ENCODE assay signal across 8 cellular contexts in genomic region chr3:45226206-45226915, GRCh38. TPM values are rescaled to one million over a fixed set of nuclear protein-coding genes. Genes with fewer than 3 reads are reported as not detected.
DNase-seq lines count a peak whose midpoint lies in the region; ATAC-seq and TF ChIP-seq lines count a peak whose summit lies in the region.

Gene TMEM158, minus strand, starts transcription at chr3:45226287. Its CDS starts 260 bp downstream, at chr3:45226027.

- TF ChIP-seq CTCF in OCI-LY7 (conservative IDR thresholded peaks at IDR 0.05; ENCODE audit: low read length): no peak
- TF ChIP-seq CTCF in fibroblast of lung (conservative IDR thresholded peaks at IDR 0.05 in 1 of 2, IDR thresholded peaks at IDR 0.05 in 1 of 2; ENCODE audit: low read depth in 1 of 2, low read length in 2 of 2): no peak

- peak within 1 kb of the TSS; percentile 71 to 89 (median 80) for H3K4me3 Mint-ChIP-seq in naive thymus-derived CD4-positive, alpha-beta T cell

- peaks cover 78 to 83% (median 80%) of the 10 kb centered on the region in 5 donors for H3K27me3 Mint-ChIP-seq in naive thymus-derived CD4-positive, alpha-beta T cell

- no peaks in the 10 kb centered on the region for H3K9me2 ChIP-seq in OCI-LY7 (ENCODE audit: insufficient read depth, low read length)

- H3K4me3 ChIP-seq in OCI-LY7 (ENCODE audit: low read depth, low read length, poor library complexity, severe bottlenecking): peak within 1 kb of the TSS; percentile 41
- peak within 1 kb of the TSS; percentile 58 to 91 (median 76) for H3K4me3 ChIP-seq in fibroblast of lung (replicated peaks in 1 of 4; ENCODE audit: control extremely low read depth in 1 of 4, insufficient read depth in 1 of 4, low read depth in 3 of 4, low read length in 4 of 4)
- peak within 1 kb of the TSS; percentile 34 for H3K4me3 ChIP-seq in naive thymus-derived CD4-positive, alpha-beta T cell (ENCODE audit: low read length)

- ATAC-seq in HG02973 (IDR thresholded peaks at IDR 0.05; ENCODE audit: unreplicated experiment): peak; percentile 58
- peak; percentile 90 for ATAC-seq in naive thymus-derived CD4-positive, alpha-beta T cell

- peaks cover 0 to 6% (median 0%) of the 10 kb centered on the region in 11 donors for H3K9me3 Mint-ChIP-seq in naive thymus-derived CD4-positive, alpha-beta T cell

- DNase-seq in NCI-H1694 treated with DMSO at 0.1 percent for 48 hours (lab: John Stamatoyannopoulos, UW): peak; percentile 3
- DNase-seq in NCI-H1694 (lab: John Stamatoyannopoulos, UW): no peak
- no peak for DNase-seq in OCI-LY7 (ENCODE audit: low spot score)
- peak; percentile 49 for DNase-seq in activated T-helper 1 cell treated with Interleukin-2 at 50 U/mL for 16 hours (ENCODE audit: low read depth)
- peak; percentile 66 to 79 for DNase-seq in fibroblast of lung (ENCODE audit: low read depth in 2 of 2)
- DNase-seq in naive thymus-derived CD4-positive, alpha-beta T cell: peak; percentile 12 to 85 (median 41)
- peak; percentile 60 to 61 for DNase-seq in stimulated activated CD8-positive, alpha-beta memory T cell treated with anti-CD3 and anti-CD28 coated beads, Interleukin-7, amount 100 ng/mL, for 48 hours (ENCODE audit: extremely low read depth in 1 of 2, low read depth in 1 of 2)

- intact Hi-C loops in OCI-LY7 (cut with micrococcal nuclease; ENCODE audit: unreplicated experiment): no loop called here
- intact Hi-C loops in naive thymus-derived CD4-positive, alpha-beta T cell (cut with micrococcal nuclease): loop anchor here (5.0 to 10.0 kb wide), 4 partner anchors 114 to 464 kb away; partner anchors contain the start of genes KIAA1143 (in 1 of the 2) and KIF15 (in 1 of the 2)

- no peak within 1 kb of the TSS for H2AFZ ChIP-seq in OCI-LY7 (ENCODE audit: low read length)
- peak within 1 kb of the TSS; percentile 88 for H2AFZ ChIP-seq in fibroblast of lung (ENCODE audit: low read length)

- H3K36me3 ChIP-seq in OCI-LY7 (ENCODE audit: insufficient read depth, low read length): no peaks in the 10 kb centered on the region
- H3K36me3 ChIP-seq in fibroblast of lung (ENCODE audit: control insufficient read depth, insufficient read depth, low read length): peaks cover 1% of the 10 kb centered on the region
- H3K36me3 ChIP-seq in naive thymus-derived CD4-positive, alpha-beta T cell (ENCODE audit: control insufficient read depth in 2 of 3, insufficient read depth in 3 of 3, low read length in 3 of 3): no peaks in the 10 kb centered on the region

- H3K36me3 Mint-ChIP-seq in naive thymus-derived CD4-positive, alpha-beta T cell: peaks cover 0 to 4% (median 0%) of the 10 kb centered on the region in 5 donors

- H3K27ac Mint-ChIP-seq in naive thymus-derived CD4-positive, alpha-beta T cell: peak within 1 kb of the TSS in 1 of 9 donors; percentile 38

- H3K9ac ChIP-seq in fibroblast of lung (ENCODE audit: insufficient read depth, low read length): peak within 1 kb of the TSS; percentile 84

- CTCF ChIA-PET in OCI-LY7 (lab: Charles Lee; ENCODE audit: unreplicated experiment): no interaction called here
- CTCF ChIA-PET in naive thymus-derived CD4-positive, alpha-beta T cell (lab: Charles Lee): interaction anchor here (0.6 kb wide), 1 partner anchor 607 kb away, joined by 3 read pairs; no protein-coding TSS in a partner anchor

- H3K4me2 ChIP-seq in OCI-LY7 (ENCODE audit: low read length) (peak within 1 kb of the TSS; percentile 34; the same call in 1 of the 2 replicates), fibroblast of lung (ENCODE audit: extremely low read depth, insufficient read depth, low read length) (peak within 1 kb of the TSS; percentile 75)

- POLR2A ChIA-PET in OCI-LY7 (lab: Charles Lee): interaction anchor here (0.5 kb wide), 1 partner anchor 52 kb away, joined by 3 read pairs; no protein-coding TSS in a partner anchor
- POLR2A ChIA-PET in naive thymus-derived CD4-positive, alpha-beta T cell (lab: Charles Lee): no interaction called here

- H3K9me3 ChIP-seq in OCI-LY7 (ENCODE audit: low read length) (no peaks in the 10 kb centered on the region), fibroblast of lung (ENCODE audit: control insufficient read depth, insufficient read depth, low read depth, low read length) (no peaks in the 10 kb centered on the region)
- H3K9me3 ChIP-seq in naive thymus-derived CD4-positive, alpha-beta T cell (ENCODE audit: control insufficient read depth in 2 of 3, low read length in 3 of 3): no peaks in the 10 kb centered on the region

- H3K27me3 ChIP-seq in fibroblast of lung (ENCODE audit: control insufficient read depth, insufficient read depth, low read length): no peaks in the 10 kb centered on the region
- H3K27me3 ChIP-seq in naive thymus-derived CD4-positive, alpha-beta T cell (ENCODE audit: control insufficient read depth in 2 of 2, insufficient read depth in 2 of 2, low read length in 2 of 2): peaks cover 8 to 14% of the 10 kb centered on the region in 2 donors

- H3K27ac ChIP-seq in OCI-LY7 (ENCODE audit: low read depth, low read length, poor library complexity, severe bottlenecking): no peak within 1 kb of the TSS
- peak within 1 kb of the TSS; percentile 89 for H3K27ac ChIP-seq in fibroblast of lung (ENCODE audit: insufficient read depth, low read length)
- H3K27ac ChIP-seq in naive thymus-derived CD4-positive, alpha-beta T cell (ENCODE audit: low read depth, low read length): no peak within 1 kb of the TSS

- H3K4me1 ChIP-seq in OCI-LY7 (ENCODE audit: insufficient read depth, low read length, poor library complexity, severe bottlenecking): no peaks in the 10 kb centered on the region
- H3K4me1 ChIP-seq in fibroblast of lung (ENCODE audit: control insufficient read depth, extremely low read depth, insufficient read depth, low read length): peaks cover 3% of the 10 kb centered on the region
- peaks cover 4 to 7% of the 10 kb centered on the region in 2 donors for H3K4me1 ChIP-seq in naive thymus-derived CD4-positive, alpha-beta T cell (ENCODE audit: control insufficient read depth in 2 of 2, insufficient read depth in 2 of 2, low read length in 2 of 2)

- H4K20me1 ChIP-seq in OCI-LY7 (ENCODE audit: insufficient read depth, low read length): no peaks in the 10 kb centered on the region
- no peaks in the 10 kb centered on the region for H4K20me1 ChIP-seq in fibroblast of lung (ENCODE audit: control insufficient read depth, extremely low read depth, insufficient read depth, low read length)

- H3K79me2 ChIP-seq in OCI-LY7 (ENCODE audit: insufficient read depth, low read depth, low read length) (no peaks in the 10 kb centered on the region), fibroblast of lung (ENCODE audit: control insufficient read depth, insufficient read depth, low read length) (peaks cover 35% of the 10 kb centered on the region)

- H3K4me1 Mint-ChIP-seq in naive thymus-derived CD4-positive, alpha-beta T cell: peaks cover 10 to 16% (median 13%) of the 10 kb centered on the region in 7 donors

- no TSS peak for BruUV-seq in OCI-LY7 (replicated peaks; lab: Mats Ljungman, UMichigan)

RNA-seq across cellular contexts. Expression of gene TMEM158, which starts in this region (rescaled TPM):
- total RNA-seq in OCI-LY7 (2014; rRNA removed; shearing (Covaris generic)): not detected in 2 replicates
- total RNA-seq in OCI-LY7 (2022) (not detected in 2 replicates), fibroblast of lung (79.4 and 125 TPM in 2 replicates)
- 31.6 and 118 TPM in 2 replicates for polyA plus RNA-seq in fibroblast of lung
- polyA plus RNA-seq in fibroblast of lung (2012): 81.9 and 292 TPM in 2 replicates
- 10.1 and 26.1 TPM in 2 replicates for polyA minus RNA-seq in fibroblast of lung (ENCODE audit: low replicate concordance)
- total RNA-seq in naive thymus-derived CD4-positive, alpha-beta T cell: under 1 TPM in 3 of 5 experiments, not detected in 2; 0.27 to 0.96 (median 0.60) TPM
- not detected for polyA plus RNA-seq in naive thymus-derived CD4-positive, alpha-beta T cell

Comparison
In these comparisons a context has a peak if more than half of its experiments do, and no peak if none do; other contexts are left out.
1. RNA of gene TMEM158 (total RNA-seq): 79.4 to 125 TPM in fibroblast of lung; 0.27 to 0.96 TPM in naive thymus-derived CD4-positive, alpha-beta T cell and not detected in OCI-LY7; every median in the first group is over 10 times any median in the second.
2. RNA of gene TMEM158 (polyA plus RNA-seq): 31.6 to 292 TPM in fibroblast of lung; not detected in naive thymus-derived CD4-positive, alpha-beta T cell; every median in the first group is over 10 times any median in the second.
3. DNase-seq: peak in NCI-H1694 treated with DMSO at 0.1 percent for 48 hours (single experiment), activated T-helper 1 cell treated with Interleukin-2 at 50 U/mL for 16 hours (single experiment), fibroblast of lung (2 of 2) and stimulated activated CD8-positive, alpha-beta memory T cell treated with anti-CD3 and anti-CD28 coated beads, Interleukin-7, amount 100 ng/mL, for 48 hours (2 of 2); none in NCI-H1694 (single experiment) and OCI-LY7 (single experiment).
4. Peak in DNase-seq, ATAC-seq and H3K4me3 ChIP-seq in naive thymus-derived CD4-positive, alpha-beta T cell; RNA of the gene not detected or under 1 TPM.
5. Peak in every context shown above with its lines, with median percentiles within 50 percentile points of each other: H3K4me3 ChIP-seq.